ENCODE assay signal across 24 cellular contexts in the genomic region with DNA sequence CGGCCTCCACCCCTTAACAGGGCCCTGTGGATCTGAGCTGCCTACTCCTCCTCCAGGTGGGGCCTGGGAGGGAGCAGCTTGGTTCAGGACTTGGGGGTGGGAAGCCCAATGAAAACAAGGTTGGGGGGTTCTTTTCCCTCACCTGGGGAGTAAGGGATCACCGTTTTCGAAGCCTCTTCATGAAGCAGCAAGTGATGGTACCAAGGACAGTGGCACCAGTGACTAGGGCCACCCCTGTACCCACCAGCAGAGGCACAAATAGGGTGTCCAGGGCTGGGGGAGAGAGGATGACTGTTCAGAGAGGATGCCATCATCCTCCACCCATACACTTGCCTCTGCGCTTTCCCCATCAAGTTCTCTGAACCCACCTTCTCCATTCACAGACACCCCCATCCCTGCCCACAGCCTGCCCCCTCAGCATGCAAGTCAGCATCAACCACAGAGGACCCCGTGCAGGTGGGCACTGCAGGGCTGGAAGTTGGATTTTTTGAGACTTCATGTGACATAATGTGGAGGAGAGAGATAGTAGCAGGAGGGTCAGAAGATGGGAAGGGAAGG. TPM values are rescaled to one million over a fixed set of nuclear protein-coding genes. Genes with fewer than 3 reads are reported as not detected.
DNase-seq lines count a peak whose midpoint lies in the region; ATAC-seq and TF ChIP-seq lines count a peak whose summit lies in the region.
"Had no signal": no experiment of that assay in that cellular context is flagged by ENCODE, and none has a peak within 500 bp of the region (broad histone marks: within the 10 kb centered on the region; RNA-seq: fewer than 3 reads in every experiment).

No MANE protein-coding gene starts in this region.

- no peaks in the 10 kb centered on the region for H3K9me3 Mint-ChIP-seq in activated naive CD4-positive, alpha-beta T cell treated with anti-CD3 and anti-CD28 coated beads, Interleukin-2, amount 10 ng/mL, durations not matched to agents 7 days and 5 days
- no peaks in the 10 kb centered on the region for H3K9me3 Mint-ChIP-seq in activated naive CD4-positive, alpha-beta T cell treated with anti-CD3 and anti-CD28 coated beads for 36 hours
- H3K9me3 Mint-ChIP-seq in neural crest cell: no peaks in the 10 kb centered on the region
- H3K9me3 Mint-ChIP-seq: CD4-positive, CD25-positive, alpha-beta regulatory T cell had no signal

- H4K8ac ChIP-seq in mesenchymal stem cell (ENCODE audit: low read length): no peak overlapping the region

- no peak overlapping the region for H3K9ac ChIP-seq in mesenchymal stem cell (ENCODE audit: low read length)
- H3K9ac ChIP-seq: GM23248, KMS-11 had no signal

- H3K14ac ChIP-seq in mesenchymal stem cell (ENCODE audit: low read length in 2 of 2): no peak overlapping the region

- H3K4me3 ChIP-seq in upper lobe of right lung: no peak overlapping the region
- no peak overlapping the region for H3K4me3 ChIP-seq in mesenchymal stem cell (ENCODE audit: insufficient read depth in 1 of 2, low read depth in 1 of 2, low read length in 2 of 2)
- H3K4me3 ChIP-seq: GM12878, GM23248 had no signal

- 96% methylated on average over 4 of the region's 5 CpGs for WGBS in mesenchymal stem cell

- intact Hi-C loops in activated naive CD4-positive, alpha-beta T cell treated with anti-CD3 and anti-CD28 coated beads for 36 hours (cut with micrococcal nuclease): no loop called here
- intact Hi-C loops in upper lobe of right lung (cut with DNase I): no loop called here

- H3K4me3 Mint-ChIP-seq in activated naive CD4-positive, alpha-beta T cell treated with anti-CD3 and anti-CD28 coated beads, Interleukin-2, amount 10 ng/mL, durations not matched to agents 7 days and 5 days: no peak overlapping the region
- H3K4me3 Mint-ChIP-seq in activated naive CD4-positive, alpha-beta T cell treated with anti-CD3 and anti-CD28 coated beads for 36 hours: no peak overlapping the region
- H3K4me3 Mint-ChIP-seq in neural crest cell: no peak overlapping the region

- H3K27ac ChIP-seq in upper lobe of right lung (no peak overlapping the region), mesenchymal stem cell (ENCODE audit: low read length, poor library complexity, severe bottlenecking) (no peak overlapping the region)
- H3K27ac ChIP-seq: GM23248, KMS-11, RWPE1 had no signal

- H2AK5ac ChIP-seq in mesenchymal stem cell (ENCODE audit: low read length, severe bottlenecking): no peak overlapping the region

- no peak overlapping the region for H3K23ac ChIP-seq in mesenchymal stem cell (ENCODE audit: low read length in 2 of 2)

- peaks cover 20% of the 10 kb centered on the region for H3K4me1 Mint-ChIP-seq in activated naive CD4-positive, alpha-beta T cell treated with anti-CD3 and anti-CD28 coated beads, Interleukin-2, amount 10 ng/mL, durations not matched to agents 7 days and 5 days
- peaks cover 23% of the 10 kb centered on the region for H3K4me1 Mint-ChIP-seq in activated naive CD4-positive, alpha-beta T cell treated with anti-CD3 and anti-CD28 coated beads for 36 hours (ENCODE audit: low read depth)
- peaks cover 26% of the 10 kb centered on the region for H3K4me1 Mint-ChIP-seq in neural crest cell

- H2AFZ ChIP-seq in mesenchymal stem cell (ENCODE audit: low read depth, low read length): no peak overlapping the region
- H2AFZ ChIP-seq: GM23248 had no signal

- H3K27me3 ChIP-seq in upper lobe of right lung (no peaks in the 10 kb centered on the region), mesenchymal stem cell (ENCODE audit: control insufficient read depth in 1 of 2, insufficient read depth in 1 of 2, low read length in 2 of 2) (no peaks in the 10 kb centered on the region)
- H3K27me3 ChIP-seq: BE2C had no signal

- no peaks in the 10 kb centered on the region for H3K27me3 Mint-ChIP-seq in activated naive CD4-positive, alpha-beta T cell treated with anti-CD3 and anti-CD28 coated beads, Interleukin-2, amount 10 ng/mL, durations not matched to agents 7 days and 5 days
- H3K27me3 Mint-ChIP-seq in activated naive CD4-positive, alpha-beta T cell treated with anti-CD3 and anti-CD28 coated beads for 36 hours (ENCODE audit: low read depth): no peaks in the 10 kb centered on the region
- peaks cover 3% of the 10 kb centered on the region for H3K27me3 Mint-ChIP-seq in neural crest cell (ENCODE audit: low read depth)
- H3K27me3 Mint-ChIP-seq: CD4-positive, CD25-positive, alpha-beta regulatory T cell had no signal

- H4K91ac ChIP-seq in mesenchymal stem cell (ENCODE audit: low read length): no peak overlapping the region

- H3K27ac Mint-ChIP-seq in activated naive CD4-positive, alpha-beta T cell treated with anti-CD3 and anti-CD28 coated beads, Interleukin-2, amount 10 ng/mL, durations not matched to agents 7 days and 5 days: peak overlapping the region; percentile 53
- H3K27ac Mint-ChIP-seq in activated naive CD4-positive, alpha-beta T cell treated with anti-CD3 and anti-CD28 coated beads for 36 hours: no peak overlapping the region
- H3K27ac Mint-ChIP-seq in neural crest cell (ENCODE audit: unreplicated experiment): peak overlapping the region; percentile 27
- H3K27ac Mint-ChIP-seq: CD4-positive, CD25-positive, alpha-beta regulatory T cell had no signal

- H3K4ac ChIP-seq in mesenchymal stem cell (ENCODE audit: low read depth in 1 of 2, low read length in 2 of 2): no peak overlapping the region

- H3K79me1 ChIP-seq in mesenchymal stem cell (replicated peaks; ENCODE audit: low read length, poor library complexity, severe bottlenecking): peaks cover 7% of the 10 kb centered on the region

- no peak overlapping the region for H2BK12ac ChIP-seq in mesenchymal stem cell (ENCODE audit: low read length in 2 of 2)

- H3K9me3 ChIP-seq in upper lobe of right lung (no peaks in the 10 kb centered on the region), mesenchymal stem cell (ENCODE audit: control insufficient read depth, low read length) (no peaks in the 10 kb centered on the region)
- H3K9me3 ChIP-seq: BE2C had no signal

- TF ChIP-seq RAD21 in Ishikawa (IDR thresholded peaks at IDR 0.05; ENCODE audit: low read depth): no peak

- H3K4me2 ChIP-seq in mesenchymal stem cell (ENCODE audit: low read length, poor library complexity, severe bottlenecking): no peak overlapping the region
- H3K4me2 ChIP-seq: KMS-11 had no signal

- peaks cover 25% of the 10 kb centered on the region for H3K36me3 Mint-ChIP-seq in activated naive CD4-positive, alpha-beta T cell treated with anti-CD3 and anti-CD28 coated beads, Interleukin-2, amount 10 ng/mL, durations not matched to agents 7 days and 5 days
- no peaks in the 10 kb centered on the region for H3K36me3 Mint-ChIP-seq in activated naive CD4-positive, alpha-beta T cell treated with anti-CD3 and anti-CD28 coated beads for 36 hours (ENCODE audit: low read depth)
- H3K36me3 Mint-ChIP-seq in neural crest cell (ENCODE audit: low read depth): peaks cover 4% of the 10 kb centered on the region

- DNase-seq in activated naive CD4-positive, alpha-beta T cell treated with anti-CD3 and anti-CD28 coated beads, Interleukin-2, amount 10 ng/mL, durations not matched to agents 7 days and 5 days: no peak
- no peak for DNase-seq in activated naive CD4-positive, alpha-beta T cell treated with anti-CD3 and anti-CD28 coated beads for 36 hours
- DNase-seq in neural crest cell (ENCODE audit: low read depth, low spot score): no peak
- peak; percentile 41 for DNase-seq in upper lobe of right lung
- no peak for DNase-seq in mesenchymal stem cell
- DNase-seq in AG08395 (ENCODE audit: low spot score): no peak
- DNase-seq: BE2C; CD4-positive, CD25-positive, alpha-beta regulatory T cell; DMS79; GM23248; HCEC 1CT; NCI-H1105; NCI-H146; NCI-H2029; NCI-H226; NCI-H524; NCI-H774; NK-92 treated with Interleukin-12 subunit alpha and Interleukin-12 subunit beta, amount 100 ng/mL, for 24 hours; SIG-M5 had no signal

- no peak overlapping the region for H2BK120ac ChIP-seq in mesenchymal stem cell (ENCODE audit: low read depth, low read length)

- TF ChIP-seq EP300 in Ishikawa (IDR thresholded peaks at IDR 0.05; ENCODE audit: borderline replicate concordance): no peak

- H2BK15ac ChIP-seq in mesenchymal stem cell (ENCODE audit: low read depth, poor library complexity, severe bottlenecking): no peak overlapping the region

- CTCF ChIA-PET in activated naive CD4-positive, alpha-beta T cell treated with anti-CD3 and anti-CD28 coated beads, Interleukin-2, amount 10 ng/mL, durations not matched to agents 7 days and 5 days (lab: Charles Lee): interaction anchor here (1.4 to 1.5 kb wide), 2 partner anchors 13 to 16 kb away, joined by 3 to 5 read pairs; no protein-coding TSS in a partner anchor
- CTCF ChIA-PET in activated naive CD4-positive, alpha-beta T cell treated with anti-CD3 and anti-CD28 coated beads for 36 hours (lab: Charles Lee): no interaction called here

- H2BK5ac ChIP-seq in mesenchymal stem cell (ENCODE audit: low read depth, low read length, poor library complexity, severe bottlenecking): no peak overlapping the region

- H3K36me3 ChIP-seq in upper lobe of right lung (peaks cover 35% of the 10 kb centered on the region), mesenchymal stem cell (ENCODE audit: control insufficient read depth in 1 of 2, insufficient read depth in 2 of 2, low read depth in 1 of 2, low read length in 2 of 2) (peaks cover 13 to 59% of the 10 kb centered on the region in 2 experiments)
- H3K36me3 ChIP-seq: BE2C had no signal

- no peak overlapping the region for H3K18ac ChIP-seq in mesenchymal stem cell (ENCODE audit: low read depth in 1 of 2, low read length in 2 of 2)

- H3K4me1 ChIP-seq in upper lobe of right lung (peaks cover 8% of the 10 kb centered on the region), mesenchymal stem cell (ENCODE audit: control insufficient read depth, insufficient read depth, low read depth, low read length) (peaks cover 12% of the 10 kb centered on the region)
- H3K4me1 ChIP-seq: BE2C had no signal

- TF ChIP-seq CTCF in neural crest cell (conservative IDR thresholded peaks at IDR 0.05) (no peak), upper lobe of right lung (IDR thresholded peaks at IDR 0.05) (no peak)

- ATAC-seq in upper lobe of right lung: no peak
- ATAC-seq: GM12878 had no signal

RNA-seq across cellular contexts. Expression of a gene that starts 6.7 kb away (rescaled TPM):
- total RNA-seq in activated naive CD4-positive, alpha-beta T cell treated with anti-CD3 and anti-CD28 coated beads for 36 hours: 10 to 100 TPM; 22.2 to 24.7 TPM
- total RNA-seq in neural crest cell: 27.5 and 28.4 TPM in 2 replicates
- total RNA-seq in upper lobe of right lung: 37.5 TPM
- 10.7 TPM for polyA plus RNA-seq in mesenchymal stem cell (2013, experiment 1 of 2)
- 10.8 TPM for polyA plus RNA-seq in mesenchymal stem cell (2013, experiment 2 of 2)

RNA-seq across cellular contexts. Expression of a gene that starts 10.4 kb away (rescaled TPM):
- total RNA-seq in activated naive CD4-positive, alpha-beta T cell treated with anti-CD3 and anti-CD28 coated beads for 36 hours: not detected
- total RNA-seq in neural crest cell (0.11 and 0.19 TPM in 2 replicates), upper lobe of right lung (not detected)
- not detected for polyA plus RNA-seq in mesenchymal stem cell (2013, experiment 1 of 2)
- polyA plus RNA-seq in mesenchymal stem cell (2013, experiment 2 of 2): not detected
- total RNA-seq: CD4-positive, CD25-positive, alpha-beta regulatory T cell; GM12878; GM23248; HT1080 had no signal
- polyA plus RNA-seq: GM23248 had no signal

RNA-seq across cellular contexts. Expression of a gene that starts 21.8 kb away (rescaled TPM):
- total RNA-seq in activated naive CD4-positive, alpha-beta T cell treated with anti-CD3 and anti-CD28 coated beads for 36 hours: not detected
- total RNA-seq in neural crest cell (0.47 and 0.73 TPM in 2 replicates), upper lobe of right lung (not detected)
- polyA plus RNA-seq in mesenchymal stem cell (2013, experiment 1 of 2): not detected
- not detected for polyA plus RNA-seq in mesenchymal stem cell (2013, experiment 2 of 2)
- total RNA-seq: CD4-positive, CD25-positive, alpha-beta regulatory T cell; GM23248; HT1080 had no signal
- polyA plus RNA-seq: CD4-positive, CD25-positive, alpha-beta regulatory T cell; GM23248 had no signal

RNA-seq across cellular contexts. Expression of a gene that starts 23.8 kb away (rescaled TPM):
- total RNA-seq in activated naive CD4-positive, alpha-beta T cell treated with anti-CD3 and anti-CD28 coated beads for 36 hours: not detected
- 93.6 and 101 TPM in 2 replicates for total RNA-seq in neural crest cell
- total RNA-seq in upper lobe of right lung: 5.6 TPM
- polyA plus RNA-seq in mesenchymal stem cell (2013, experiment 1 of 2): 0.07 TPM
- polyA plus RNA-seq in mesenchymal stem cell (2013, experiment 2 of 2): 0.05 TPM
- total RNA-seq: CD4-positive, CD25-positive, alpha-beta regulatory T cell; GM12878; HT1080 had no signal
- polyA plus RNA-seq: CD4-positive, CD25-positive, alpha-beta regulatory T cell had no signal

RNA-seq across cellular contexts. Expression of a gene that starts 59.7 kb away (rescaled TPM):
- total RNA-seq in activated naive CD4-positive, alpha-beta T cell treated with anti-CD3 and anti-CD28 coated beads for 36 hours: not detected
- 0.20 and 0.35 TPM in 2 replicates for total RNA-seq in neural crest cell
- total RNA-seq in upper lobe of right lung: 0.96 TPM
- not detected for polyA plus RNA-seq in mesenchymal stem cell (2013, experiment 1 of 2)
- not detected for polyA plus RNA-seq in mesenchymal stem cell (2013, experiment 2 of 2)
- total RNA-seq: CD4-positive, CD25-positive, alpha-beta regulatory T cell; GM23248; HT1080 had no signal
- polyA plus RNA-seq: CD4-positive, CD25-positive, alpha-beta regulatory T cell; GM23248 had no signal
